19 cellular contexts compared by ENCODE assay signal in the genomic region with DNA sequence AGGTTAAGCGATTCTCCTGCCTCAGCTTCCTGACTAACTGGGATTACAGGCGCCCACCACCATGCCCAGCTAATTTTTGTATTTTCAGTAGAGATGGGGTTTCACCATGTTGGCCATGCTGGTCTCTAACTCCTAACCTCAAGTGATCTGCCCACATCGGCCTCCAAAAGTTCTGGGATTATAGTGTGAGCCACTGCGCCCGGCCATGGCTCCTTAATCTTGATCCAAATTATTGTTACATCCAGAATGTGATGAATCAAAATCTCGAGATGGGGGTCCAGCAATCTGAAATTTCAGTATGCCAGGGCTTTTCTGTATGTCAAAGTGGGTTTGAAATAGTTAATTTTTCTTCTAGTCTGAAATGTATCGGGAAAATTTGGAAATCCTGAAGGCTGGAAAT. TPM values are rescaled to one million over a fixed set of nuclear protein-coding genes. Genes with fewer than 3 reads are reported as not detected.
DNase-seq lines count a peak whose midpoint lies in the region; ATAC-seq and TF ChIP-seq lines count a peak whose summit lies in the region.
"Had no signal": no experiment of that assay in that cellular context is flagged by ENCODE, and none has a peak within 500 bp of the region (broad histone marks: within the 10 kb centered on the region; RNA-seq: fewer than 3 reads in every experiment).

No MANE protein-coding gene starts in this region.

- H3K4me1 Mint-ChIP-seq in activated T-helper 17 cell treated with anti-CD3 and anti-CD28 coated beads, Interleukin-2, amount 50 U/mL, for 72 hours = peaks cover 37% of the 10 kb centered on the region
- H3K4me1 Mint-ChIP-seq in nephron = peaks cover 58% of the 10 kb centered on the region

- DNase-seq in HL-60 (ENCODE audit: low read depth in 1 of 2, low spot score in 1 of 2) = no peak
- DNase-seq in central memory CD4-positive, alpha-beta T cell = no peak
- no peak for DNase-seq in cerebellar nuclear complex (lab: John Stamatoyannopoulos, UW)
- DNase-seq in EL = no peak
- DNase-seq: activated CD4-positive, alpha-beta T cell treated with anti-CD3 and anti-CD28 coated beads, Interleukin-2, amount 50 U/mL, for 4 hours; CD4-positive, alpha-beta memory T cell; erythroblast; GDM1; head of caudate nucleus; KG1; NCI-H146; NCI-H510A treated with DMSO at 0.1 percent for 48 hours; stimulated activated CD4-positive, alpha-beta T cell treated with anti-CD3 and anti-CD28 coated beads, Interleukin-2, amount 100 ng/mL, for 24 hours; stimulated activated CD8-positive, alpha-beta memory T cell treated with anti-CD3 and anti-CD28 coated beads, Interleukin-4, amount 100 ng/mL, for 48 hours; upper lobe of left lung had no signal

- no peaks in the 10 kb centered on the region for H3K27me3 Mint-ChIP-seq in activated T-helper 17 cell treated with anti-CD3 and anti-CD28 coated beads, Interleukin-2, amount 50 U/mL, for 72 hours
- no peaks in the 10 kb centered on the region for H3K27me3 Mint-ChIP-seq in nephron (ENCODE audit: low read depth)
- H3K27me3 Mint-ChIP-seq: CD4-positive, alpha-beta memory T cell; progenitor cell of endocrine pancreas had no signal

- H3K27ac ChIP-seq in C4-2B (peak overlapping the region; percentile 34), HL-60 (replicated peaks) (peak overlapping the region; percentile 99)
- H3K27ac ChIP-seq: upper lobe of left lung had no signal

- peak overlapping the region; percentile 98 for H3K4me3 Mint-ChIP-seq in activated T-helper 17 cell treated with anti-CD3 and anti-CD28 coated beads, Interleukin-2, amount 50 U/mL, for 72 hours
- H3K4me3 Mint-ChIP-seq in nephron = peak overlapping the region; percentile 9 to 70 (median 60)

- no peaks in the 10 kb centered on the region for H3K27me3 ChIP-seq in HL-60 (ENCODE audit: insufficient read depth, poor library complexity, severe bottlenecking)
- H3K27me3 ChIP-seq: upper lobe of left lung had no signal

- H3K36me3 Mint-ChIP-seq in activated T-helper 17 cell treated with anti-CD3 and anti-CD28 coated beads, Interleukin-2, amount 50 U/mL, for 72 hours (ENCODE audit: low read depth) = peaks cover 96% of the 10 kb centered on the region
- peaks cover 57% of the 10 kb centered on the region for H3K36me3 Mint-ChIP-seq in nephron (ENCODE audit: low read depth)

- no peak for ATAC-seq in activated T-helper 17 cell treated with anti-CD3 and anti-CD28 coated beads, Interleukin-2, amount 50 U/mL, for 72 hours (replicated peaks)

- H3K27ac Mint-ChIP-seq in activated T-helper 17 cell treated with anti-CD3 and anti-CD28 coated beads, Interleukin-2, amount 50 U/mL, for 72 hours = peak overlapping the region; percentile 90
- H3K27ac Mint-ChIP-seq in nephron = no peak overlapping the region

- no peaks in the 10 kb centered on the region for H3K9me3 Mint-ChIP-seq in activated T-helper 17 cell treated with anti-CD3 and anti-CD28 coated beads, Interleukin-2, amount 50 U/mL, for 72 hours
- no peaks in the 10 kb centered on the region for H3K9me3 Mint-ChIP-seq in nephron

- TF ChIP-seq CTCF in C4-2B (conservative IDR thresholded peaks at IDR 0.05) (no peak), HL-60 (IDR thresholded peaks at IDR 0.05; ENCODE audit: insufficient read depth, low read length) (no peak), nephron (IDR thresholded peaks at IDR 0.05; ENCODE audit: unreplicated experiment in 3 of 3) (no peak)

- no peak overlapping the region for H3K4me3 ChIP-seq in HL-60 (replicated peaks; ENCODE audit: insufficient read depth, low read length)
- H3K4me3 ChIP-seq: upper lobe of left lung had no signal

RNA-seq across cellular contexts. Expression of gene RPL27A, which starts 3.7 kb away (rescaled TPM):
- total RNA-seq in activated T-helper 17 cell treated with anti-CD3 and anti-CD28 coated beads, Interleukin-2, amount 50 U/mL, for 72 hours = 1,000 to 10,000 TPM; 1,241 to 1,415 TPM

RNA-seq across cellular contexts. Expression of gene TRIM66, which starts 3.9 kb away (rescaled TPM):
- 10 to 100 TPM; 15.2 to 19.9 TPM for total RNA-seq in activated T-helper 17 cell treated with anti-CD3 and anti-CD28 coated beads, Interleukin-2, amount 50 U/mL, for 72 hours
